Comparison of ENCODE assay signal across 13 cellular contexts in the genomic region with DNA sequence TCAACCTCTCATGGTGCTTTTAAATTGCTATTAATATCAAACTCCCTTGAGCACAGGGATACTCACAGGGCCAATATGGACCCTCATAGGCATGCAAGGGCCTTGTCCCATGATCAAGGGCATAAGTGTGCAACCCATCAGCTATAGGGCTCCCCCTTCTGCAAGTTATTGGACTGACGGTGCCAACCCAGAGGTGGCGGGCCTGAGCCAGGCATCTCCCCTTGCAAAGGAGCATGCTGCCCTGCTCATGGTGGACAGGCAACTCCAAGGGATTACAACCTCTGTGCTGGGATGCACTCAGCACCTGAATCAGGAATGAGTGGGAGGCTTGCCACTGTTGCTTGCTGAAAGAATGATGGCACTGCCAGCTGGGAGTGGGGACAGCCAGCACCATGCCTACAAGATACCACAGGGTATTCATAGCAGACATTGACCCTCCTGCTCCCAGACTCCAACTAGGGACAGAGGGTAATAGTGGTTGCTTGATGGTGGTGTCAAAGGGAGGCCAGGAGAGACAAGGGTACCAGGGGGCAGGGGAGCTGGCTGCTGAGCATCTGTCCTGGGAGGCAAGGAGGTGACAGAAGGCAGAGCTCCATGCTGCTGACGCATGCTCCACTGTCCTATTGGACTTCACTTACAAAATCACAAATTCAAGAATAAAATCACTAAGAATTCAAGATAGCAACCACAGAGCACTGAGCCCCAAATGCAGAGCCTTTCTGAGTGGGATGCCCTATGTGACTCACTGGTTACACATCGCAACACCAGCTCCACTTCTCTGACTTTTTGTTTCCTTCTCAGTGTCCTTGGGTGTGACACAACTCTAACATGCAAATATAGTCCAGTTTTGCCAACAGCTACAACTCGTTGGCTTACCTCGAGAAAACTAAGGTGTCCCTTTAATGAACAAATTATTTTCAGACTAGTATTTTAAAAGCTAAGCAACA.
DNase-seq lines count a peak whose midpoint lies in the region; ATAC-seq, FAIRE-seq and TF ChIP-seq lines count a peak whose summit lies in the region.
"Had no signal": no experiment of that assay in that cellular context is flagged by ENCODE, and none has a peak within 500 bp of the region (broad histone marks: within the 10 kb centered on the region; RNA-seq: fewer than 3 reads in every experiment).

No MANE protein-coding gene starts in this region.

- no peak overlapping the region for H2BK15ac ChIP-seq in IMR-90 (ENCODE audit: low read depth, low read length)

- no peak overlapping the region for H3K23ac ChIP-seq in IMR-90 (ENCODE audit: low read depth, low read length)

- no peaks in the 10 kb centered on the region for H3K9me3 ChIP-seq in HepG2 (ENCODE audit: low read length)
- H3K9me3 ChIP-seq in right lobe of liver, result no peaks in the 10 kb centered on the region
- H3K9me3 ChIP-seq in IMR-90 (ENCODE audit: control insufficient read depth, insufficient read depth, low read length), result no peaks in the 10 kb centered on the region
- H3K9me3 ChIP-seq in testis, result no peaks in the 10 kb centered on the region
- H3K9me3 ChIP-seq: HAP-1 had no signal

- H3K27ac ChIP-seq in HepG2 (ENCODE audit: extremely low read length, insufficient read depth, low read length), result no peak overlapping the region
- no peak overlapping the region for H3K27ac ChIP-seq in right lobe of liver
- H3K27ac ChIP-seq in IMR-90 (ENCODE audit: insufficient read depth, low read length), result no peak overlapping the region
- H3K27ac ChIP-seq in testis, result no peak overlapping the region

- H3K9ac ChIP-seq in HepG2 (ENCODE audit: insufficient read depth, low read depth, low read length), result no peak overlapping the region
- H3K9ac ChIP-seq in IMR-90 (ENCODE audit: low read depth, low read length), result no peak overlapping the region

- H4K20me1 ChIP-seq in HepG2 (ENCODE audit: insufficient read depth, low read length), result no peaks in the 10 kb centered on the region
- peaks cover 2% of the 10 kb centered on the region; the same call in 1 of the 2 replicates for H4K20me1 ChIP-seq in IMR-90 (ENCODE audit: insufficient read depth, low read length)

- TF ChIP-seq CTCF in HepG2 (CRISPR knock-in tag; IDR thresholded peaks at IDR 0.05) (no peak), right lobe of liver (IDR thresholded peaks at IDR 0.05) (no peak), IMR-90 (conservative IDR thresholded peaks at IDR 0.05; ENCODE audit: low read depth, low read length) (no peak), choroid plexus epithelial cell (conservative IDR thresholded peaks at IDR 0.05; ENCODE audit: low read depth, low read length) (no peak), testis (IDR thresholded peaks at IDR 0.05) (no peak)

- dilution Hi-C loops in IMR-90 (cut with HindIII; ENCODE audit: low sequenced_read_pairs, unreplicated experiment), result no loop called here

- H3K4me1 ChIP-seq in HepG2 (ENCODE audit: insufficient read depth, low read length), result no peaks in the 10 kb centered on the region
- H3K4me1 ChIP-seq in right lobe of liver, result no peaks in the 10 kb centered on the region
- no peaks in the 10 kb centered on the region for H3K4me1 ChIP-seq in IMR-90 (ENCODE audit: control insufficient read depth, insufficient read depth, low read length)
- no peaks in the 10 kb centered on the region for H3K4me1 ChIP-seq in testis
- H3K4me1 ChIP-seq: HAP-1 had no signal

- intact Hi-C loops in HepG2 (cut with micrococcal nuclease; ENCODE audit: unreplicated experiment) (no loop called here), right lobe of liver (cut with DNase I) (no loop called here), IMR-90 (cut with micrococcal nuclease) (no loop called here), testis (cut with DNase I; ENCODE audit: low total_unique reads) (no loop called here)

- CTCF ChIA-PET in HepG2 (lab: Yijun Ruan, JAX; ENCODE audit: low intra/inter-chr PET ratio, low total read pairs), result no interaction called here
- CTCF ChIA-PET in IMR-90 (lab: Yijun Ruan, JAX), result interaction anchor here (0.6 to 0.9 kb wide), 3 partner anchors 9 to 212 kb away, joined by 3 read pairs; no protein-coding TSS in a partner anchor

- H3K4me3 ChIP-seq in HepG2 (replicated peaks in 1 of 3; ENCODE audit: insufficient read depth in 1 of 3, low read depth in 2 of 3, low read length in 3 of 3) (no peak overlapping the region), right lobe of liver (no peak overlapping the region), IMR-90 (ENCODE audit: insufficient read depth, low read depth, low read length) (no peak overlapping the region), choroid plexus epithelial cell (ENCODE audit: low read depth, low read length) (no peak overlapping the region), testis (no peak overlapping the region)
- H3K4me3 ChIP-seq: HAP-1 had no signal

- WGBS in HepG2 (ENCODE audit: low lambda C conversion rate), result 3% methylated on average over 6 of the region's 6 CpGs
- WGBS in right lobe of liver (ENCODE audit: insufficient coverage, low coverage, low lambda C conversion rate, missing lambda C conversion rate), result 69% methylated on average over 5 of the region's 6 CpGs
- no CpG with 5 or more reads among the region's 6 CpGs for WGBS in IMR-90 (ENCODE audit: extremely low coverage in 2 of 2, insufficient read length in 1 of 2), 2 experiments
- WGBS in testis, 2 donors, result 82 to 89% methylated on average over 6 of the region's 6 CpGs

- ATAC-seq in HepG2 (peak; percentile 51; the same call in 2 of the 3 replicates), right lobe of liver (no peak), IMR-90 (ENCODE audit: low read depth) (0 out of 2 replicates have a peak, but pooled peaks have one; percentile 37), HG03095 (IDR thresholded peaks at IDR 0.05; ENCODE audit: unreplicated experiment) (no peak)
- peak; percentile 88 for ATAC-seq in stimulated activated naive CD8-positive, alpha-beta T cell treated with anti-CD3 and anti-CD28 coated beads, Interleukin-15, Interleukin-2, amounts not matched to agents 100 U/mL and 50 U/mL, for 24 hours
- ATAC-seq: effector memory CD8-positive, alpha-beta T cell; naive thymus-derived CD4-positive, alpha-beta T cell had no signal

- no peak overlapping the region for H2BK5ac ChIP-seq in IMR-90 (ENCODE audit: low read depth, low read length, poor library complexity, severe bottlenecking)

- BruUV-seq in HepG2 (replicated peaks; lab: Mats Ljungman, UMichigan), result no TSS peak
- BruUV-seq in IMR-90 (replicated peaks; lab: Mats Ljungman, UMichigan), result no TSS peak

- H3K79me1 ChIP-seq in IMR-90 (ENCODE audit: low read depth in 1 of 2, low read length in 2 of 2), result no peaks in the 10 kb centered on the region; a peak in 1 of 4 replicates

- H4K8ac ChIP-seq in IMR-90 (ENCODE audit: low read depth in 2 of 2, low read length in 2 of 2), result no peak overlapping the region

- no peak overlapping the region for H2AK9ac ChIP-seq in IMR-90 (replicated peaks; ENCODE audit: low read depth, low read length, poor library complexity)

- no peak overlapping the region for H3K4ac ChIP-seq in IMR-90 (ENCODE audit: low read depth, low read length)

- no peak overlapping the region for H3K56ac ChIP-seq in IMR-90 (ENCODE audit: extremely low read depth, insufficient read depth, low read length)

- H2AK5ac ChIP-seq in IMR-90 (ENCODE audit: low read depth, low read length), result peak overlapping the region; percentile 32; the same call in 1 of the 2 replicates

- TF ChIP-seq EP300 in HepG2 (IDR thresholded peaks at IDR 0.05; ENCODE audit: low read depth in 2 of 2, low read length in 2 of 2), result no peak
- TF ChIP-seq EP300 in HepG2 (CRISPR knock-in tag; IDR thresholded peaks at IDR 0.05; ENCODE audit: borderline replicate concordance), result no peak

- no peak for FAIRE-seq in HepG2 (lab: Jason Lieb, UNC)

- no peak overlapping the region for H2BK120ac ChIP-seq in IMR-90 (ENCODE audit: low read depth, low read length)

- POLR2A ChIA-PET in HepG2 (lab: Yijun Ruan, JAX) (no interaction called here), IMR-90 (lab: Charles Lee; ENCODE audit: unreplicated experiment) (no interaction called here)

- no peak overlapping the region for H4K91ac ChIP-seq in IMR-90 (ENCODE audit: insufficient read depth, low read depth, low read length)

- TF ChIP-seq RAD21 in HepG2 (CRISPR knock-in tag; IDR thresholded peaks at IDR 0.05), result no peak
- no peak for TF ChIP-seq RAD21 in IMR-90 (IDR thresholded peaks at IDR 0.05; ENCODE audit: low read length)

- H2BK20ac ChIP-seq in IMR-90 (ENCODE audit: low read depth, low read length), result no peak overlapping the region

- DNase-seq in HepG2 (ENCODE audit: low spot score) (no peak), right lobe of liver (no peak), IMR-90 (peak; percentile 55), choroid plexus epithelial cell (ENCODE audit: low read depth) (peak; percentile 30), testis (no peak), HK-2 (ENCODE audit: unreplicated experiment) (no peak)
- no peak for DNase-seq in stimulated activated naive CD8-positive, alpha-beta T cell treated with anti-CD3 and anti-CD28 coated beads, Interleukin-15, Interleukin-2, amounts not matched to agents 100 U/mL and 50 U/mL, for 24 hours
- DNase-seq: activated effector memory CD4-positive, alpha-beta T cell treated with Interleukin-2 at 50 U/mL for 16 hours; effector memory CD8-positive, alpha-beta T cell; naive thymus-derived CD4-positive, alpha-beta T cell; NCI-H1105 had no signal

- no peak overlapping the region for H3K4me2 ChIP-seq in HepG2 (ENCODE audit: low read depth, low read length)
- H3K4me2 ChIP-seq in IMR-90 (ENCODE audit: low read depth, low read length), result no peak overlapping the region

- H2AFZ ChIP-seq in HepG2 (ENCODE audit: low read length) (no peak overlapping the region), IMR-90 (replicated peaks; ENCODE audit: low read length, poor library complexity) (peak overlapping the region; percentile 25)

- H3K36me3 ChIP-seq in HepG2 (replicated peaks in 1 of 2; ENCODE audit: control insufficient read depth in 1 of 2, insufficient read depth in 2 of 2, low read length in 2 of 2) (no peaks in the 10 kb centered on the region), right lobe of liver (no peaks in the 10 kb centered on the region), IMR-90 (ENCODE audit: control insufficient read depth, insufficient read depth, low read length) (no peaks in the 10 kb centered on the region), testis (ENCODE audit: low read depth, missing control alignments) (no peaks in the 10 kb centered on the region)
- H3K36me3 ChIP-seq: HAP-1 had no signal

- H3K27me3 ChIP-seq in HepG2 (ENCODE audit: control insufficient read depth in 1 of 2, insufficient read depth in 2 of 2, low read length in 2 of 2) (peaks cover 0 to 7% of the 10 kb centered on the region in 2 experiments; a peak in 2 of 5 replicates), right lobe of liver (no peaks in the 10 kb centered on the region), IMR-90 (ENCODE audit: control insufficient read depth, insufficient read depth, low read length) (no peaks in the 10 kb centered on the region), testis (no peaks in the 10 kb centered on the region)

- TF ChIP-seq POLR2A in HepG2 (IDR thresholded peaks at IDR 0.05; ENCODE audit: insufficient read depth in 1 of 2, low read depth in 2 of 2, low read length in 2 of 2) (no peak), right lobe of liver (IDR thresholded peaks at IDR 0.05) (no peak), IMR-90 (IDR thresholded peaks at IDR 0.05; ENCODE audit: low read depth, low read length) (no peak), testis (IDR thresholded peaks at IDR 0.05) (no peak)

- in situ Hi-C loops in HepG2 (cut with HindIII; ENCODE audit: extremely low pct_ligation_motif_present, low pct_unique_long_range_greater_than_20kb), result no loop called here
- in situ Hi-C loops in IMR-90 (cut with MboI; ENCODE audit: low sequenced_read_pairs), result no loop called here

- H3K9me1 ChIP-seq in IMR-90 (ENCODE audit: insufficient read depth, low read length), result peaks cover 6% of the 10 kb centered on the region; the same call in 1 of the 2 replicates

- H3K18ac ChIP-seq in IMR-90 (ENCODE audit: low read depth, low read length), result no peak overlapping the region

- H3K79me2 ChIP-seq in HepG2 (ENCODE audit: insufficient read depth, low read length), result no peaks in the 10 kb centered on the region

- no peak overlapping the region for H3K14ac ChIP-seq in IMR-90 (replicated peaks; ENCODE audit: low read depth, low read length)

- H4K5ac ChIP-seq in IMR-90 (ENCODE audit: low read depth, low read length), result no peak overlapping the region

Comparison
In these comparisons a context has a peak if more than half of its experiments do, and no peak if none do; other contexts are left out.
1. ATAC-seq: peak in HepG2 (single experiment), IMR-90 (single experiment) and stimulated activated naive CD8-positive, alpha-beta T cell treated with anti-CD3 and anti-CD28 coated beads, Interleukin-15, Interleukin-2, amounts not matched to agents 100 U/mL and 50 U/mL, for 24 hours (single experiment); none in right lobe of liver (0 of 4) and HG03095 (single experiment).
2. DNase-seq: peak in IMR-90 (single experiment) and choroid plexus epithelial cell (single experiment); none in HepG2 (single experiment), right lobe of liver (0 of 3), stimulated activated naive CD8-positive, alpha-beta T cell treated with anti-CD3 and anti-CD28 coated beads, Interleukin-15, Interleukin-2, amounts not matched to agents 100 U/mL and 50 U/mL, for 24 hours (single experiment), testis (single experiment) and HK-2 (single experiment).